Comparison of ENCODE assay signal across 1 cellular context in genomic region chr17:1455748-1456599, GRCh38.
TF ChIP-seq lines count a peak whose summit lies in the region.

TSS of gene CRK (minus strand) at chr17:1456232. CDS start at chr17:1456117, 115 bp downstream.

TF ChIP-seq in HepG2, 621 proteins besides CTCF, POLR2A, EP300 and RAD21 (continued from another document and continues in another):
- TF ChIP-seq MTERF4 (CRISPR knock-in tag; IDR thresholded peaks at IDR 0.05) (0 out of 2 replicates have a peak, but pooled peaks have one; percentile 28), JUND (CRISPR knock-in tag; IDR thresholded peaks at IDR 0.05) (no peak), JDP2 (CRISPR knock-in tag; IDR thresholded peaks at IDR 0.05; ENCODE audit: borderline replicate concordance) (no peak; the same call in 1 of the 2 replicates), ZNF281 (CRISPR knock-in tag; IDR thresholded peaks at IDR 0.05; ENCODE audit: borderline replicate concordance) (peak; percentile 85; the same call in 1 of the 2 replicates), ETV6 (CRISPR knock-in tag; conservative IDR thresholded peaks at IDR 0.05) (no peak), TEF (CRISPR knock-in tag; IDR thresholded peaks at IDR 0.05) (no peak), KLF16 (CRISPR knock-in tag; IDR thresholded peaks at IDR 0.05) (peak in 1 of 2 experiments; percentile 68; a peak in 2 of 4 replicates), THAP9 (CRISPR knock-in tag; IDR thresholded peaks at IDR 0.05; ENCODE audit: borderline replicate concordance) (peak; percentile 90; the same call in 1 of the 2 replicates), ARNT2 (CRISPR knock-in tag; IDR thresholded peaks at IDR 0.05; ENCODE audit: low read depth) (peak; percentile 74; the same call in 1 of the 2 replicates), ZNF570 (CRISPR knock-in tag; IDR thresholded peaks at IDR 0.05; ENCODE audit: borderline replicate concordance) (no peak), NRL (CRISPR knock-in tag; IDR thresholded peaks at IDR 0.05; ENCODE audit: borderline replicate concordance) (no peak; the same call in 1 of the 2 replicates), ZNF670 (CRISPR knock-in tag; IDR thresholded peaks at IDR 0.05; ENCODE audit: borderline replicate concordance) (peak; percentile 17; the same call in 1 of the 2 replicates), EED (CRISPR knock-in tag; IDR thresholded peaks at IDR 0.05) (peak; percentile 81; the same call in 1 of the 2 replicates), CCDC6 (CRISPR knock-in tag; IDR thresholded peaks at IDR 0.05) (peak; percentile 65; the same call in 1 of the 2 replicates), ZSCAN25 (CRISPR knock-in tag; IDR thresholded peaks at IDR 0.05) (no peak), ZNF235 (CRISPR knock-in tag; IDR thresholded peaks at IDR 0.05; ENCODE audit: borderline replicate concordance) (0 out of 2 replicates have a peak, but pooled peaks have one; percentile 13), ZZZ3 (CRISPR knock-in tag; IDR thresholded peaks at IDR 0.05; ENCODE audit: borderline replicate concordance) (no peak), ZBTB2 (CRISPR knock-in tag; IDR thresholded peaks at IDR 0.05; ENCODE audit: low read depth) (peak; percentile 92), TERF1 (CRISPR knock-in tag; IDR thresholded peaks at IDR 0.05) (no peak), CBX1 (IDR thresholded peaks at IDR 0.05; ENCODE audit: low read depth) (no peak), RERE (CRISPR knock-in tag; IDR thresholded peaks at IDR 0.05; ENCODE audit: low read depth) (no peak), SP5 (CRISPR knock-in tag; IDR thresholded peaks at IDR 0.05; ENCODE audit: borderline replicate concordance, low read depth) (no peak), KDM5B (CRISPR knock-in tag; IDR thresholded peaks at IDR 0.05; ENCODE audit: borderline replicate concordance) (no peak), ADNP (CRISPR knock-in tag; IDR thresholded peaks at IDR 0.05) (no peak), JUN (CRISPR knock-in tag; IDR thresholded peaks at IDR 0.05) (peak; percentile 57; the same call in 1 of the 2 replicates), HOXA5 (CRISPR knock-in tag; IDR thresholded peaks at IDR 0.05) (peak; percentile 17; the same call in 1 of the 2 replicates), ZNF460 (CRISPR knock-in tag; IDR thresholded peaks at IDR 0.05; ENCODE audit: borderline replicate concordance) (no peak), FOXP4 (CRISPR knock-in tag; IDR thresholded peaks at IDR 0.05) (no peak), RBM39 (IDR thresholded peaks at IDR 0.05; ENCODE audit: low read depth, low read length, poor library complexity, severe bottlenecking) (peak; percentile 35), MTA1 (CRISPR knock-in tag; IDR thresholded peaks at IDR 0.05; ENCODE audit: borderline replicate concordance) (peak; percentile 46; the same call in 1 of the 2 replicates), BRF2 (CRISPR knock-in tag; IDR thresholded peaks at IDR 0.05) (no peak), DBP (CRISPR knock-in tag; IDR thresholded peaks at IDR 0.05; ENCODE audit: not compliant biosample characterization) (no peak), ZNF382 (CRISPR knock-in tag; IDR thresholded peaks at IDR 0.05; ENCODE audit: borderline replicate concordance) (no peak), NFYB (CRISPR knock-in tag; IDR thresholded peaks at IDR 0.05) (peak; percentile 38), RNF2 (conservative IDR thresholded peaks at IDR 0.05; ENCODE audit: low read depth) (peak; percentile 59), ZNF879 (CRISPR knock-in tag; IDR thresholded peaks at IDR 0.05) (peak; percentile 83; the same call in 1 of the 2 replicates), PHF5A (CRISPR knock-in tag; IDR thresholded peaks at IDR 0.05; ENCODE audit: low read depth, unreplicated experiment) (peak; percentile 36)
